In genomic region chr19:35138305-35138799, GRCh38 we compare ENCODE assay signal across 11 cellular contexts. TPM values are rescaled to one million over a fixed set of nuclear protein-coding genes. Genes with fewer than 3 reads are reported as not detected.
DNase-seq lines count a peak whose midpoint lies in the region; ATAC-seq and TF ChIP-seq lines count a peak whose summit lies in the region.
"Had no signal": no experiment of that assay in that cellular context is flagged by ENCODE, and none has a peak within 500 bp of the region (broad histone marks: within the 10 kb centered on the region; RNA-seq: fewer than 3 reads in every experiment).

No MANE protein-coding gene starts in this region.

- H3K36me3 ChIP-seq in left ventricle myocardium inferior, result no peaks in the 10 kb centered on the region

- peak overlapping the region; percentile 69 for H3K4me3 ChIP-seq in left ventricle myocardium inferior

- no peak for ATAC-seq in HG03045 (IDR thresholded peaks at IDR 0.05; ENCODE audit: unreplicated experiment)
- no peak for ATAC-seq in GM18519 (IDR thresholded peaks at IDR 0.05; ENCODE audit: low FRiP score, unreplicated experiment)
- ATAC-seq: T-cell had no signal

- intact Hi-C loops in left ventricle myocardium inferior (cut with micrococcal nuclease), result no loop called here

- peak; percentile 12 for DNase-seq in NCI-H1694 treated with DMSO at 0.1 percent for 48 hours (lab: John Stamatoyannopoulos, UW)
- peak; percentile 78 for DNase-seq in left ventricle myocardium inferior
- DNase-seq in retina, result peak; percentile 58
- no peak for DNase-seq in cerebellum (ENCODE audit: low spot score)
- DNase-seq: NCI-H774, T-cell had no signal

- H3K4me1 ChIP-seq in left ventricle myocardium inferior, result peaks cover 76% of the 10 kb centered on the region

- H3K27ac ChIP-seq in left ventricle myocardium inferior (replicated peaks), result peak overlapping the region; percentile 97

- H3K9me3 ChIP-seq in left ventricle myocardium inferior (replicated peaks), result no peaks in the 10 kb centered on the region

- TF ChIP-seq CTCF in left ventricle myocardium inferior (IDR thresholded peaks at IDR 0.05; ENCODE audit: borderline replicate concordance), result no peak

- peaks cover 30% of the 10 kb centered on the region for H3K27me3 ChIP-seq in left ventricle myocardium inferior (ENCODE audit: low read depth)

RNA-seq across cellular contexts. Expression of gene FXYD1, which starts 0.3 kb away (rescaled TPM):
- total RNA-seq in left ventricle myocardium inferior (509 TPM), cerebellum (1.5 TPM)
- total RNA-seq: endothelial cell of umbilical vein, G401, H4 had no signal

RNA-seq across cellular contexts. Expression of gene LGI4, which starts 3.5 kb away (rescaled TPM):
- total RNA-seq in left ventricle myocardium inferior (8.4 TPM), cerebellum (2.7 TPM)
- total RNA-seq: endothelial cell of umbilical vein, H4 had no signal

RNA-seq across cellular contexts. Expression of gene FXYD7, which starts 4.7 kb away (rescaled TPM):
- total RNA-seq in left ventricle myocardium inferior (not detected), cerebellum (5.2 TPM)
- total RNA-seq: endothelial cell of umbilical vein, G401 had no signal

RNA-seq across cellular contexts. Expression of gene FXYD5, which starts 16.2 kb away (rescaled TPM):
- total RNA-seq in left ventricle myocardium inferior, result 23.4 TPM
- total RNA-seq in cerebellum, result 1.00 TPM
- total RNA-seq: G401 had no signal

RNA-seq across cellular contexts. Expression of gene FXYD3, which starts 22.7 kb away (rescaled TPM):
- 1.1 TPM for total RNA-seq in left ventricle myocardium inferior
- 0.45 TPM for total RNA-seq in cerebellum
- total RNA-seq: endothelial cell of umbilical vein, G401, H4 had no signal

Comparison
In these comparisons a context has a peak if more than half of its experiments do, and no peak if none do; other contexts are left out.
1. RNA of gene FXYD1, which starts 0.3 kb away (total RNA-seq): 509 TPM in left ventricle myocardium inferior (single experiment); 1.5 TPM in cerebellum (single experiment); every median in the first group is over 100 times any median in the second.